In the genomic region with DNA sequence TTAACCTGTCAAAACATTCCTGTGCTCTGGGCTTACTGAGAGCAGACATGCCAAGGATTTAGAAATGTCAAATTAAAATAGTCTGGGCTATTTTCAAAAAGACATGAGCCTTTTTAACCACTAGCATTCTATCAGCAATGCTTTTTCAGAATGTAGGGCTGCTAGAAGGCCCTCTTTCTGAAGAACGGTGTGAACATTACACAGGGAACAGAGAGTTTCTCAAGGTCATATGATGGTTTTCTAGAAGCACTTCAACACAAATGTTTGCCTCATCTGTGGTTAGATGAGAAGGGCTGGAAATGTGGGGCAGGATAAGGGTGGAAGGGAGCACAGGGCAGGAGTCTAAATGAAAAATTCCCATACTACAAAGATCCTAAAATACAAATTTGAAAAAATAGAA, we compare ENCODE assay signal across 18 cellular contexts. TPM values are rescaled to one million over a fixed set of nuclear protein-coding genes. Genes with fewer than 3 reads are reported as not detected.
DNase-seq lines count a peak whose midpoint lies in the region; ATAC-seq and TF ChIP-seq lines count a peak whose summit lies in the region.
"Had no signal": no experiment of that assay in that cellular context is flagged by ENCODE, and none has a peak within 500 bp of the region (broad histone marks: within the 10 kb centered on the region; RNA-seq: fewer than 3 reads in every experiment).

No MANE protein-coding gene starts in this region.

- DNase-seq in GM12865 (ENCODE audit: low read depth) (peak; percentile 1), ascending aorta (ENCODE audit: low spot score in 2 of 2) (no peak), NCI-H1694 (lab: John Stamatoyannopoulos, UW) (no peak), NCI-H82 treated with DMSO at 0.1 percent for 48 hours (lab: John Stamatoyannopoulos, UW; ENCODE audit: unreplicated experiment) (no peak), NOMO-1 (lab: John Stamatoyannopoulos, UW; ENCODE audit: unreplicated experiment in 2 of 2) (no peak)
- DNase-seq: EL, HFFc6, NCI-H1436 treated with DMSO at 0.1 percent for 48 hours, NCI-H345, NCI-H526 treated with DMSO at 0.1 percent for 48 hours, Peyer's patch, Right ventricle myocardium superior had no signal

- no peaks in the 10 kb centered on the region for H3K36me3 ChIP-seq in ascending aorta
- H3K36me3 ChIP-seq: Peyer's patch had no signal

- H3K9me3 ChIP-seq in ascending aorta, result no peaks in the 10 kb centered on the region
- H3K9me3 ChIP-seq: Peyer's patch had no signal

- peak overlapping the region; percentile 48 to 52 for H3K27ac ChIP-seq in ascending aorta
- H3K27ac ChIP-seq: Peyer's patch had no signal

- peaks cover 0 to 6% of the 10 kb centered on the region in 2 donors for H3K4me1 ChIP-seq in ascending aorta
- H3K4me1 ChIP-seq: Peyer's patch had no signal

- no peak overlapping the region for H3K4me3 ChIP-seq in GM12865 (ENCODE audit: low read depth, low read length)
- no peak overlapping the region for H3K4me3 ChIP-seq in ascending aorta
- H3K4me3 ChIP-seq: Peyer's patch had no signal

- no peak for TF ChIP-seq CTCF in GM12865 (IDR thresholded peaks at IDR 0.05; ENCODE audit: insufficient read depth, low read depth, low read length, missing control alignments)
- TF ChIP-seq CTCF in ascending aorta (IDR thresholded peaks at IDR 0.05), result no peak

- ATAC-seq in GM19023 (IDR thresholded peaks at IDR 0.05; ENCODE audit: unreplicated experiment) (peak; percentile 23), HG02588 (IDR thresholded peaks at IDR 0.05; ENCODE audit: unreplicated experiment) (peak; percentile 36), GM18870 (IDR thresholded peaks at IDR 0.05; ENCODE audit: unreplicated experiment) (no peak)
- ATAC-seq: SK-N-SH treated with all-trans-retinoic acid at 6 μM for 48 hours had no signal

- intact Hi-C loops in ascending aorta (cut with DNase I), result loop anchor here (5.0 kb wide), 1 partner anchor 36 kb away; no protein-coding TSS in a partner anchor

- no peaks in the 10 kb centered on the region for H3K27me3 ChIP-seq in ascending aorta
- H3K27me3 ChIP-seq: Peyer's patch had no signal

RNA-seq across cellular contexts. Expression of a gene that starts 39.3 kb away (rescaled TPM):
- 2.8 TPM for total RNA-seq in ascending aorta
- total RNA-seq: A172, HT1080 had no signal
